In the genomic region with DNA sequence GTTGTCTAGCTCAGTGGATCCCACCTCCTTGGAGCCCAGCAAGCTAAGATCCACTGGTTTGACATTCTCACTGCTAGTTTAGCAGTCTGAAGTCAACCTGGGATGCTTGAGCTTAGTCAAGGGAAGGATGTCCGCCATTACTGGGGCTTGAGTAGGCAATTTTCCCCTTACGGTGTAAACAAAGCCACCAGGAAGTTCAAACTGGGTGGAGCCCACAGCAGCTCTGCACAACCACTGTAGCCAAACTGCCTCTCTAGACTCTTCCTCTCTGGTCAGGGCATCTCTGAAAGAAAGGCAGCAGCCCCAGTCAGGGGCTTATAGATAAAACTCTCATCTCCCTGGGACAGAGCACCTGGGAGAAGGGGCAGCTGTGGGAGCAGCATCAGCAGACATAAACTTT, we compare ENCODE assay signal across 19 cellular contexts. TPM values are rescaled to one million over a fixed set of nuclear protein-coding genes. Genes with fewer than 3 reads are reported as not detected.
"Had no signal": no experiment of that assay in that cellular context is flagged by ENCODE, and none has a peak within 500 bp of the region (broad histone marks: within the 10 kb centered on the region; RNA-seq: fewer than 3 reads in every experiment).

No MANE protein-coding gene starts in this region.

- H3K36me3 ChIP-seq: brain microvascular endothelial cell, neural progenitor cell, uterus had no signal

- H3K4me1 Mint-ChIP-seq: neural progenitor cell had no signal

- H3K9me3 ChIP-seq: suprapubic skin, uterus had no signal

- H3K4me1 ChIP-seq: neural progenitor cell, suprapubic skin, transverse colon, uterus had no signal

- H3K4me3 ChIP-seq: coronary artery, lung, neural progenitor cell, suprapubic skin, transverse colon, uterus had no signal

- H3K27ac Mint-ChIP-seq: activated CD4-positive, alpha-beta T cell treated with anti-CD3 and anti-CD28 coated beads, Interleukin-2, amount 10 ng/mL, durations not matched to agents 24 days and 14 days; neural progenitor cell; progenitor cell of endocrine pancreas; stimulated activated naive CD8-positive, alpha-beta T cell treated with anti-CD3 and anti-CD28 coated beads, Interleukin-15, amount 100 ng/mL, for 72 hours had no signal

- ATAC-seq: stimulated activated naive CD8-positive, alpha-beta T cell treated with anti-CD3 and anti-CD28 coated beads, Interleukin-15, amount 100 ng/mL, for 72 hours had no signal

- H3K27me3 ChIP-seq: brain microvascular endothelial cell, neural progenitor cell, suprapubic skin, transverse colon, uterus had no signal

- H3K4me3 Mint-ChIP-seq: central memory CD8-positive, alpha-beta T cell; neural progenitor cell; stimulated activated naive CD8-positive, alpha-beta T cell treated with anti-CD3 and anti-CD28 coated beads, Interleukin-15, amount 100 ng/mL, for 72 hours; T-helper 1 cell treated with Interleukin-12 subunit alpha and Interleukin-12 subunit beta and Interleukin-4 antibody, amounts not matched to agents 30 μg/mL and 1 μg/mL, for 36 hours had no signal

- DNase-seq: activated CD4-positive, alpha-beta T cell treated with anti-CD3 and anti-CD28 coated beads, Interleukin-2, amount 10 ng/mL, durations not matched to agents 24 days and 14 days; activated CD4-positive, CD25-positive, alpha-beta regulatory T cell; activated naive CD4-positive, alpha-beta T cell; aorta; brain microvascular endothelial cell; hypothalamus; midbrain; stimulated activated naive CD8-positive, alpha-beta T cell treated with anti-CD3 and anti-CD28 coated beads, Interleukin-15, amount 100 ng/mL, for 72 hours; transverse colon; uterus had no signal

- H3K27ac ChIP-seq: brain microvascular endothelial cell, coronary artery, neural progenitor cell, suprapubic skin, transverse colon, uterus had no signal

- H3K27me3 Mint-ChIP-seq: activated CD4-positive, alpha-beta T cell treated with anti-CD3 and anti-CD28 coated beads, Interleukin-2, amount 10 ng/mL, durations not matched to agents 24 days and 14 days; central memory CD8-positive, alpha-beta T cell; progenitor cell of endocrine pancreas; stimulated activated naive CD8-positive, alpha-beta T cell treated with anti-CD3 and anti-CD28 coated beads, Interleukin-15, amount 100 ng/mL, for 72 hours had no signal

RNA-seq across cellular contexts. Expression of a gene that starts 16.7 kb away (rescaled TPM):
- total RNA-seq: osteoblast had no signal
- polyA plus RNA-seq: aorta, esophagus, lung had no signal

RNA-seq across cellular contexts. Expression of a gene that starts 46.8 kb away (rescaled TPM):
- polyA plus RNA-seq: aorta, esophagus, lung had no signal
